ENCODE assay signal across 17 cellular contexts in the genomic region with DNA sequence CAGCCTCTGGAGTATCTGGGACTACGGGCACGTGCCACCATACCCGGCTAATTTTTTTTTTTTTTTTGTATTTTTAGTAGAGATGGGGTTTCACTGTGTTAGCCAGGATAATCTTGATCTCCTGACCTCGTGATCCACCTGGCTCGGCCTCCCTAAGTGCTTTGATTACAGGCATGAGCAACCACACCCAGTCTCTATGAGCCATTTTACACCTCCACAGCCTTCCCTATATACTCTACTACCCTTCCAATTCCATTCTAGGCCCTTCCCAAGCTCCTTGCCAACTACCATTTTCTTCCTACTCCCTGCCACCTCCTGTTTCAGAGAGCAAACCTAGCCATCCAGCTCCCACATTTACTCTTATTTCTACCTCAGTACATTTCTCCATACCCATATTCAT. TPM values are rescaled to one million over a fixed set of nuclear protein-coding genes. Genes with fewer than 3 reads are reported as not detected.
DNase-seq lines count a peak whose midpoint lies in the region; ATAC-seq and TF ChIP-seq lines count a peak whose summit lies in the region.
"Had no signal": no experiment of that assay in that cellular context is flagged by ENCODE, and none has a peak within 500 bp of the region (broad histone marks: within the 10 kb centered on the region; RNA-seq: fewer than 3 reads in every experiment).

No MANE protein-coding gene starts in this region.

- H3K4me3 Mint-ChIP-seq in central memory CD8-positive, alpha-beta T cell = no peak overlapping the region
- peak overlapping the region; percentile 10 for H3K4me3 Mint-ChIP-seq in glutamatergic neuron (ENCODE audit: unreplicated experiment)
- H3K4me3 Mint-ChIP-seq: CD4-positive, CD25-positive, alpha-beta regulatory T cell had no signal

- peak overlapping the region; percentile 26 for H3K27ac Mint-ChIP-seq in central memory CD8-positive, alpha-beta T cell (ENCODE audit: low read depth)
- H3K27ac Mint-ChIP-seq in glutamatergic neuron (ENCODE audit: unreplicated experiment) = no peak overlapping the region

- WGBS in aorta, 2 donors = 88 to 92% methylated on average over 5 of the region's 5 CpGs

- H3K9ac ChIP-seq in Karpas-422 (ENCODE audit: low read length) = no peak overlapping the region
- H3K9ac ChIP-seq: GM23248 had no signal

- H3K27ac ChIP-seq in Karpas-422 (ENCODE audit: low read length) (peak overlapping the region; percentile 90), aorta (ENCODE audit: low read depth in 1 of 2, low read length in 2 of 2) (no peak overlapping the region)
- H3K27ac ChIP-seq: GM23248 had no signal

- H3K36me3 ChIP-seq in Karpas-422 (ENCODE audit: insufficient read depth, low read length) (no peaks in the 10 kb centered on the region), mucosa of descending colon (ENCODE audit: low read depth) (no peaks in the 10 kb centered on the region), aorta (ENCODE audit: control insufficient read depth in 1 of 2, insufficient read depth in 2 of 2, low read length in 1 of 2) (no peaks in the 10 kb centered on the region)
- H3K36me3 ChIP-seq: BE2C, HAP-1 had no signal

- peaks cover 52% of the 10 kb centered on the region for H3K4me1 Mint-ChIP-seq in central memory CD8-positive, alpha-beta T cell
- H3K4me1 Mint-ChIP-seq in glutamatergic neuron (ENCODE audit: low read depth, unreplicated experiment) = no peaks in the 10 kb centered on the region

- H3K36me3 Mint-ChIP-seq in central memory CD8-positive, alpha-beta T cell (ENCODE audit: insufficient read depth) = peaks cover 6% of the 10 kb centered on the region
- no peaks in the 10 kb centered on the region for H3K36me3 Mint-ChIP-seq in glutamatergic neuron (ENCODE audit: unreplicated experiment)

- no peaks in the 10 kb centered on the region for H3K9me2 ChIP-seq in Karpas-422 (replicated peaks; ENCODE audit: insufficient read depth, low read length)

- H3K4me3 ChIP-seq in Karpas-422 (ENCODE audit: low read length) (no peak overlapping the region), mucosa of descending colon (no peak overlapping the region), aorta (ENCODE audit: low read length in 2 of 2) (no peak overlapping the region)
- H3K4me3 ChIP-seq: GM23248, HAP-1 had no signal

- no peak overlapping the region for H2AFZ ChIP-seq in Karpas-422 (ENCODE audit: low read length)
- H2AFZ ChIP-seq: GM23248 had no signal

- intact Hi-C loops in mucosa of descending colon (cut with DNase I, micrococcal nuclease) = no loop called here
- intact Hi-C loops in aorta (cut with DNase I) = no loop called here

- H3K27me3 Mint-ChIP-seq in central memory CD8-positive, alpha-beta T cell = no peaks in the 10 kb centered on the region
- peaks cover 3% of the 10 kb centered on the region for H3K27me3 Mint-ChIP-seq in glutamatergic neuron (ENCODE audit: unreplicated experiment)
- H3K27me3 Mint-ChIP-seq: CD4-positive, CD25-positive, alpha-beta regulatory T cell had no signal

- ATAC-seq in central memory CD8-positive, alpha-beta T cell (replicated peaks; ENCODE audit: extremely low read depth, poor library complexity, severe bottlenecking) = no peak
- ATAC-seq in mucosa of descending colon = peak; percentile 74
- ATAC-seq in aorta (ENCODE audit: low FRiP score) = no peak

- H3K4me1 ChIP-seq in Karpas-422 (ENCODE audit: low read length) = peaks cover 74% of the 10 kb centered on the region
- H3K4me1 ChIP-seq in mucosa of descending colon (ENCODE audit: low read depth) = no peaks in the 10 kb centered on the region
- no peaks in the 10 kb centered on the region for H3K4me1 ChIP-seq in aorta (ENCODE audit: control insufficient read depth in 1 of 2, insufficient read depth in 2 of 2, low read length in 2 of 2)
- H3K4me1 ChIP-seq: HAP-1 had no signal

- TF ChIP-seq CTCF in glutamatergic neuron (IDR thresholded peaks at IDR 0.05; ENCODE audit: partially characterized antibody, unreplicated experiment) = no peak
- TF ChIP-seq CTCF in mucosa of descending colon (IDR thresholded peaks at IDR 0.05) = no peak

- no peaks in the 10 kb centered on the region for H3K9me3 Mint-ChIP-seq in central memory CD8-positive, alpha-beta T cell
- H3K9me3 Mint-ChIP-seq in glutamatergic neuron (ENCODE audit: unreplicated experiment) = peaks cover 2% of the 10 kb centered on the region
- H3K9me3 Mint-ChIP-seq: CD4-positive, CD25-positive, alpha-beta regulatory T cell; CD8-positive, alpha-beta memory T cell had no signal

- H3K27me3 ChIP-seq in Karpas-422 (ENCODE audit: low read length) = no peaks in the 10 kb centered on the region
- no peaks in the 10 kb centered on the region for H3K27me3 ChIP-seq in aorta (ENCODE audit: control insufficient read depth in 1 of 2, insufficient read depth in 2 of 2, low read length in 1 of 2)
- H3K27me3 ChIP-seq: BE2C had no signal

- H3K9me3 ChIP-seq in Karpas-422 (ENCODE audit: low read length) (no peaks in the 10 kb centered on the region), mucosa of descending colon (no peaks in the 10 kb centered on the region), aorta (ENCODE audit: control insufficient read depth, low read length) (no peaks in the 10 kb centered on the region)
- H3K9me3 ChIP-seq: BE2C, HAP-1 had no signal

- DNase-seq in Karpas-422 (no peak), glutamatergic neuron (no peak), mucosa of descending colon (no peak), SHP77 (lab: John Stamatoyannopoulos, UW) (no peak), aorta (no peak), dedifferentiated amniotic fluid mesenchymal stem cell (ENCODE audit: extremely low spot score) (no peak), amygdala (lab: John Stamatoyannopoulos, UW) (no peak)
- no peak for DNase-seq in central memory CD8-positive, alpha-beta T cell (ENCODE audit: low spot score in 2 of 2)
- DNase-seq: BE2C; C1 segment of cervical spinal cord; CD4-positive, CD25-positive, alpha-beta regulatory T cell; CD8-positive, alpha-beta memory T cell; COR-L47; DMS 273 treated with DMSO at 0.1 percent for 48 hours; GM23248 had no signal

- H3K4me2 ChIP-seq in Karpas-422 (ENCODE audit: low read depth, low read length, poor library complexity, severe bottlenecking) = no peak overlapping the region

- H3K79me2 ChIP-seq in Karpas-422 (ENCODE audit: low read length) = peaks cover 22% of the 10 kb centered on the region

- no peaks in the 10 kb centered on the region for H4K20me1 ChIP-seq in Karpas-422 (ENCODE audit: insufficient read depth, low read depth, low read length)

RNA-seq across cellular contexts. Expression of a gene that starts 7.7 kb away (rescaled TPM):
- 325 and 451 TPM in 2 replicates for total RNA-seq in Karpas-422 (2014; rRNA removed; shearing (Covaris generic); ENCODE audit: low replicate concordance)
- total RNA-seq in glutamatergic neuron (ENCODE audit: unreplicated experiment) (0.76 TPM), mucosa of descending colon (10 to 100 TPM; 12.4 to 48.5 (median 27.7) TPM), aorta (100 to 1,000 TPM in 1 of 2 donors, 10 to 100 TPM in 1; 36.9 to 109 TPM)
- 10 to 100 TPM in 1 of 2 donors, 1 to 10 TPM in 1; 9.8 to 33.3 TPM for polyA plus RNA-seq in aorta

RNA-seq across cellular contexts. Expression of a gene that starts 7.8 kb away (rescaled TPM):
- 201 and 221 TPM in 2 replicates for total RNA-seq in Karpas-422 (2014; rRNA removed; shearing (Covaris generic); ENCODE audit: low replicate concordance)
- total RNA-seq in glutamatergic neuron (ENCODE audit: unreplicated experiment) (213 TPM), mucosa of descending colon (100 to 1,000 TPM; 133 to 195 (median 168) TPM), aorta (100 to 1,000 TPM; 166 to 181 TPM)
- polyA plus RNA-seq in aorta = 100 to 1,000 TPM in 1 of 2 donors, 10 to 100 TPM in 1; 71.0 to 145 TPM

RNA-seq across cellular contexts. Expression of a gene that starts 19.7 kb away (rescaled TPM):
- total RNA-seq in Karpas-422 (2014; rRNA removed; shearing (Covaris generic); ENCODE audit: low replicate concordance) = 116 and 142 TPM in 2 replicates
- total RNA-seq in glutamatergic neuron (ENCODE audit: unreplicated experiment) = not detected
- total RNA-seq in mucosa of descending colon = 10 to 100 TPM; 10.8 to 27.1 (median 22.8) TPM
- total RNA-seq in aorta = 10 to 100 TPM; 20.1 to 73.1 TPM
- 10 to 100 TPM in 1 of 2 donors, 1 to 10 TPM in 1; 3.6 to 35.7 TPM for polyA plus RNA-seq in aorta
- total RNA-seq: A172, GM23248 had no signal
- polyA plus RNA-seq: GM23248 had no signal

RNA-seq across cellular contexts. Expression of a gene that starts 48.8 kb away (rescaled TPM):
- 70.0 and 103 TPM in 2 replicates for total RNA-seq in Karpas-422 (2014; rRNA removed; shearing (Covaris generic); ENCODE audit: low replicate concordance)
- 0.69 TPM for total RNA-seq in glutamatergic neuron (ENCODE audit: unreplicated experiment)
- total RNA-seq in mucosa of descending colon = 1 to 10 TPM; 1.8 to 4.0 (median 3.2) TPM
- 10 to 100 TPM; 10.4 to 16.7 TPM for total RNA-seq in aorta
- 1 to 10 TPM in 1 of 2 donors, under 1 TPM in 1; 0.28 to 2.8 TPM for polyA plus RNA-seq in aorta
- total RNA-seq: A172, GM23248 had no signal
